1 cellular context compared by ENCODE assay signal in the genomic region with DNA sequence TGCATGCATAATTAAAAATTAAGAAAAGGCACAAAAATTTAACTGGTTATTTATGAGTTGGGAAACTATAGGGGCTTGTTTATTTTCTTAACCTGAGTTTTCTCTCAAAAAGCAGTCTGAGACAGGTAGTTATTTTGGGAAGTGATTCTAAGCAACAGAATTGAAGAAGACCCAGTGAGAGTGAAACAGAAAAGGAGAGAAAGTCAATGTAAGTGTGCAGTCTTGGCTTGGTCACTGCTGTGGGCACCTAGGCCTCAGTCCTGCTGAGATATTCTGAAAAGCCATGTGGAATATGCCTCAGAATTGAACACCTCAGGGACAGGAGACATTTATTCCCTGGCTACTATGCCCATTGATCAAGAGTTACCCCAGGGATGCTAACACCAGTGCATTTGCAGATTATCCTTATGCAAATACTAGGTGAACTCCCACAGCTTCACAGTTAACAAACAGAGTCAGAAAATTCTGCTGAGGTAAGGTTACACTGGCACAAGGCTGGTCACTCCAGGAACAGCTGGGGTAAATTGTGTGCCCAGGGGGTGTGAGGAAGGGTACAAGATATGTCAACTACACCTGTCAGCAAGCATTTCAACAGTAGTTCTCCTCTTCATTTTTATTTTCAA.
TF ChIP-seq lines count a peak whose summit lies in the region.

No MANE protein-coding gene starts in this region.

TF ChIP-seq in GM12878, 131 proteins besides CTCF, POLR2A, EP300 and RAD21:
- TF ChIP-seq, protein P1, sequence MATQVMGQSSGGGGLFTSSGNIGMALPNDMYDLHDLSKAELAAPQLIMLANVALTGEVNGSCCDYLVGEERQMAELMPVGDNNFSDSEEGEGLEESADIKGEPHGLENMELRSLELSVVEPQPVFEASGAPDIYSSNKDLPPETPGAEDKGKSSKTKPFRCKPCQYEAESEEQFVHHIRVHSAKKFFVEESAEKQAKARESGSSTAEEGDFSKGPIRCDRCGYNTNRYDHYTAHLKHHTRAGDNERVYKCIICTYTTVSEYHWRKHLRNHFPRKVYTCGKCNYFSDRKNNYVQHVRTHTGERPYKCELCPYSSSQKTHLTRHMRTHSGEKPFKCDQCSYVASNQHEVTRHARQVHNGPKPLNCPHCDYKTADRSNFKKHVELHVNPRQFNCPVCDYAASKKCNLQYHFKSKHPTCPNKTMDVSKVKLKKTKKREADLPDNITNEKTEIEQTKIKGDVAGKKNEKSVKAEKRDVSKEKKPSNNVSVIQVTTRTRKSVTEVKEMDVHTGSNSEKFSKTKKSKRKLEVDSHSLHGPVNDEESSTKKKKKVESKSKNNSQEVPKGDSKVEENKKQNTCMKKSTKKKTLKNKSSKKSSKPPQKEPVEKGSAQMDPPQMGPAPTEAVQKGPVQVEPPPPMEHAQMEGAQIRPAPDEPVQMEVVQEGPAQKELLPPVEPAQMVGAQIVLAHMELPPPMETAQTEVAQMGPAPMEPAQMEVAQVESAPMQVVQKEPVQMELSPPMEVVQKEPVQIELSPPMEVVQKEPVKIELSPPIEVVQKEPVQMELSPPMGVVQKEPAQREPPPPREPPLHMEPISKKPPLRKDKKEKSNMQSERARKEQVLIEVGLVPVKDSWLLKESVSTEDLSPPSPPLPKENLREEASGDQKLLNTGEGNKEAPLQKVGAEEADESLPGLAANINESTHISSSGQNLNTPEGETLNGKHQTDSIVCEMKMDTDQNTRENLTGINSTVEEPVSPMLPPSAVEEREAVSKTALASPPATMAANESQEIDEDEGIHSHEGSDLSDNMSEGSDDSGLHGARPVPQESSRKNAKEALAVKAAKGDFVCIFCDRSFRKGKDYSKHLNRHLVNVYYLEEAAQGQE (IDR thresholded peaks at IDR 0.05; ENCODE audit: low read depth, low read length), result no peak
- TF ChIP-seq PAX5 (IDR thresholded peaks at IDR 0.05; ENCODE audit: borderline replicate concordance, low read depth, low read length), result no peak
- no peak for TF ChIP-seq ZZZ3 (IDR thresholded peaks at IDR 0.05; ENCODE audit: control insufficient read depth, insufficient read length, low read depth)
- TF ChIP-seq, protein P2, sequence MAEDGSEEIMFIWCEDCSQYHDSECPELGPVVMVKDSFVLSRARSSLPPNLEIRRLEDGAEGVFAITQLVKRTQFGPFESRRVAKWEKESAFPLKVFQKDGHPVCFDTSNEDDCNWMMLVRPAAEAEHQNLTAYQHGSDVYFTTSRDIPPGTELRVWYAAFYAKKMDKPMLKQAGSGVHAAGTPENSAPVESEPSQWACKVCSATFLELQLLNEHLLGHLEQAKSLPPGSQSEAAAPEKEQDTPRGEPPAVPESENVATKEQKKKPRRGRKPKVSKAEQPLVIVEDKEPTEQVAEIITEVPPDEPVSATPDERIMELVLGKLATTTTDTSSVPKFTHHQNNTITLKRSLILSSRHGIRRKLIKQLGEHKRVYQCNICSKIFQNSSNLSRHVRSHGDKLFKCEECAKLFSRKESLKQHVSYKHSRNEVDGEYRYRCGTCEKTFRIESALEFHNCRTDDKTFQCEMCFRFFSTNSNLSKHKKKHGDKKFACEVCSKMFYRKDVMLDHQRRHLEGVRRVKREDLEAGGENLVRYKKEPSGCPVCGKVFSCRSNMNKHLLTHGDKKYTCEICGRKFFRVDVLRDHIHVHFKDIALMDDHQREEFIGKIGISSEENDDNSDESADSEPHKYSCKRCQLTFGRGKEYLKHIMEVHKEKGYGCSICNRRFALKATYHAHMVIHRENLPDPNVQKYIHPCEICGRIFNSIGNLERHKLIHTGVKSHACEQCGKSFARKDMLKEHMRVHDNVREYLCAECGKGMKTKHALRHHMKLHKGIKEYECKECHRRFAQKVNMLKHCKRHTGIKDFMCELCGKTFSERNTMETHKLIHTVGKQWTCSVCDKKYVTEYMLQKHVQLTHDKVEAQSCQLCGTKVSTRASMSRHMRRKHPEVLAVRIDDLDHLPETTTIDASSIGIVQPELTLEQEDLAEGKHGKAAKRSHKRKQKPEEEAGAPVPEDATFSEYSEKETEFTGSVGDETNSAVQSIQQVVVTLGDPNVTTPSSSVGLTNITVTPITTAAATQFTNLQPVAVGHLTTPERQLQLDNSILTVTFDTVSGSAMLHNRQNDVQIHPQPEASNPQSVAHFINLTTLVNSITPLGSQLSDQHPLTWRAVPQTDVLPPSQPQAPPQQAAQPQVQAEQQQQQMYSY (CRISPR knock-in tag; IDR thresholded peaks at IDR 0.05), result no peak
- no peak for TF ChIP-seq MTA3 (IDR thresholded peaks at IDR 0.05; ENCODE audit: borderline replicate concordance, low read length)
- TF ChIP-seq, protein P3, sequence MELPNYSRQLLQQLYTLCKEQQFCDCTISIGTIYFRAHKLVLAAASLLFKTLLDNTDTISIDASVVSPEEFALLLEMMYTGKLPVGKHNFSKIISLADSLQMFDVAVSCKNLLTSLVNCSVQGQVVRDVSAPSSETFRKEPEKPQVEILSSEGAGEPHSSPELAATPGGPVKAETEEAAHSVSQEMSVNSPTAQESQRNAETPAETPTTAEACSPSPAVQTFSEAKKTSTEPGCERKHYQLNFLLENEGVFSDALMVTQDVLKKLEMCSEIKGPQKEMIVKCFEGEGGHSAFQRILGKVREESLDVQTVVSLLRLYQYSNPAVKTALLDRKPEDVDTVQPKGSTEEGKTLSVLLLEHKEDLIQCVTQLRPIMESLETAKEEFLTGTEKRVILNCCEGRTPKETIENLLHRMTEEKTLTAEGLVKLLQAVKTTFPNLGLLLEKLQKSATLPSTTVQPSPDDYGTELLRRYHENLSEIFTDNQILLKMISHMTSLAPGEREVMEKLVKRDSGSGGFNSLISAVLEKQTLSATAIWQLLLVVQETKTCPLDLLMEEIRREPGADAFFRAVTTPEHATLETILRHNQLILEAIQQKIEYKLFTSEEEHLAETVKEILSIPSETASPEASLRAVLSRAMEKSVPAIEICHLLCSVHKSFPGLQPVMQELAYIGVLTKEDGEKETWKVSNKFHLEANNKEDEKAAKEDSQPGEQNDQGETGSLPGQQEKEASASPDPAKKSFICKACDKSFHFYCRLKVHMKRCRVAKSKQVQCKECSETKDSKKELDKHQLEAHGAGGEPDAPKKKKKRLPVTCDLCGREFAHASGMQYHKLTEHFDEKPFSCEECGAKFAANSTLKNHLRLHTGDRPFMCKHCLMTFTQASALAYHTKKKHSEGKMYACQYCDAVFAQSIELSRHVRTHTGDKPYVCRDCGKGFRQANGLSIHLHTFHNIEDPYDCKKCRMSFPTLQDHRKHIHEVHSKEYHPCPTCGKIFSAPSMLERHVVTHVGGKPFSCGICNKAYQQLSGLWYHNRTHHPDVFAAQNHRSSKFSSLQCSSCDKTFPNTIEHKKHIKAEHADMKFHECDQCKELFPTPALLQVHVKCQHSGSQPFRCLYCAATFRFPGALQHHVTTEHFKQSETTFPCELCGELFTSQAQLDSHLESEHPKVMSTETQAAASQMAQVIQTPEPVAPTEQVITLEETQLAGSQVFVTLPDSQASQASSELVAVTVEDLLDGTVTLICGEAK (IDR thresholded peaks at IDR 0.05; ENCODE audit: borderline replicate concordance), result no peak
- TF ChIP-seq SMAD1 (IDR thresholded peaks at IDR 0.05; ENCODE audit: low read depth, partially characterized antibody), result no peak
- peak; percentile 51; the same call in 1 of the 3 replicates for TF ChIP-seq POU2F2 (IDR thresholded peaks at IDR 0.05; ENCODE audit: borderline replicate concordance, low read depth, low read length)
